ENCODE assay signal across 1 cellular context in the genomic region with DNA sequence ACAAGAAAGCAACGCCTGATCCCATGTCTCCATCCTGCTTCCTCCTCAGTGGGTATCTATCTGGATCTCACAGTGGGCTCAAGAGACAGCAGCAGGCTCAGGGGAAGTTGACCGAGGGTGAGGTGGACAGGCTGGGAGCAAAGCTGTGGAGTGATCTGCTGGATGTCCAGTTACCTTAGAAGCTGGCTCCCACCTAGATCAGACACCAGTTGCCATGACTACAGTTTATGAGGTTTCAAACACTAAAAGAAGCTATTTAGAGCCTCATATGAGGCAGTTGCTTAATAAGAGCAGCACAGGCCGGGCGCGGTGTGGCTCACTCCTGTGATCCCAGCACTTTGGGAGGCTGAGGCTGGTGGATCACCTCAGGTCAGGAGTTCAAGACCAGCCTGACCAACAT.
TF ChIP-seq lines count a peak whose summit lies in the region.

No MANE protein-coding gene starts in this region.

TF ChIP-seq in HepG2, 621 proteins besides CTCF, POLR2A, EP300 and RAD21:
- TF ChIP-seq ELF4 (CRISPR knock-in tag; IDR thresholded peaks at IDR 0.05; ENCODE audit: borderline replicate concordance) (no peak), RFX1 (IDR thresholded peaks at IDR 0.05) (peak; percentile 44; the same call in 1 of the 2 replicates)
